ENCODE assay signal across 22 cellular contexts in genomic region chr2:190972846-190973245, GRCh38. TPM values are rescaled to one million over a fixed set of nuclear protein-coding genes. Genes with fewer than 3 reads are reported as not detected.
DNase-seq lines count a peak whose midpoint lies in the region; ATAC-seq, FAIRE-seq and TF ChIP-seq lines count a peak whose summit lies in the region.
"Had no signal": no experiment of that assay in that cellular context is flagged by ENCODE, and none has a peak within 500 bp of the region (broad histone marks: within the 10 kb centered on the region; RNA-seq: fewer than 3 reads in every experiment).

No MANE protein-coding gene starts in this region.

- H3K4me3 ChIP-seq in GM12878 (no peak overlapping the region), foreskin fibroblast (ENCODE audit: low read depth in 1 of 2, low read length in 2 of 2) (no peak overlapping the region)
- H3K4me3 ChIP-seq: MG63, PC-9 had no signal

- TF ChIP-seq POLR2A in GM12878 (IDR thresholded peaks at IDR 0.05; ENCODE audit: low read depth, low read length) = no peak

- H3K9ac ChIP-seq in GM12878 (ENCODE audit: control insufficient read depth, insufficient read depth, low read length) = no peak overlapping the region

- H3K4me1 Mint-ChIP-seq in activated T-cell treated with anti-CD3 and anti-CD28 coated beads, Interleukin-2, amount 50 U/mL, for 24 hours (ENCODE audit: low read depth) = peaks cover 52% of the 10 kb centered on the region
- peaks cover 19% of the 10 kb centered on the region for H3K4me1 Mint-ChIP-seq in activated T-cell treated with anti-CD3 and anti-CD28 coated beads, Interleukin-2, amount 50 U/mL, for 4 hours (ENCODE audit: low read depth)

- peaks cover 45 to 88% of the 10 kb centered on the region in 2 experiments for H3K36me3 ChIP-seq in GM12878 (ENCODE audit: control insufficient read depth in 2 of 2, insufficient read depth in 2 of 2, low read length in 1 of 2)

- intact Hi-C loops in GM12878 (cut with micrococcal nuclease; ENCODE audit: unreplicated experiment) = no loop called here

- peak overlapping the region; percentile 65 for H3K27ac Mint-ChIP-seq in activated T-cell treated with anti-CD3 and anti-CD28 coated beads, Interleukin-2, amount 50 U/mL, for 24 hours

- no peaks in the 10 kb centered on the region for H3K4me1 ChIP-seq in GM12878 (ENCODE audit: control insufficient read depth, insufficient read depth, low read length)

- TF ChIP-seq CTCF in GM12878 (IDR thresholded peaks at IDR 0.05 in 2 of 3, conservative IDR thresholded peaks at IDR 0.05 in 1 of 3; ENCODE audit: control insufficient read depth in 2 of 3, extremely low read depth in 1 of 3, insufficient read depth in 1 of 3, low read depth in 3 of 3, low read length in 3 of 3) (no peak), foreskin fibroblast (IDR thresholded peaks at IDR 0.05; ENCODE audit: low read depth, low read length) (no peak)

- H3K27me3 ChIP-seq in GM12878 (replicated peaks in 1 of 2; ENCODE audit: control insufficient read depth in 2 of 2, insufficient read depth in 2 of 2, low read length in 1 of 2) = no peaks in the 10 kb centered on the region
- H3K27me3 ChIP-seq: MG63 had no signal

- H3K4me3 Mint-ChIP-seq in activated T-cell treated with anti-CD3 and anti-CD28 coated beads, Interleukin-2, amount 50 U/mL, for 24 hours = no peak overlapping the region
- no peak overlapping the region for H3K4me3 Mint-ChIP-seq in activated T-cell treated with anti-CD3 and anti-CD28 coated beads, Interleukin-2, amount 50 U/mL, for 4 hours
- H3K4me3 Mint-ChIP-seq: CD4-positive, alpha-beta T cell had no signal

- CTCF ChIA-PET in GM12878 (lab: Yijun Ruan, JAX) = no interaction called here

- DNase-seq in activated T-cell treated with anti-CD3 and anti-CD28 coated beads, Interleukin-2, amount 50 U/mL, for 24 hours = no peak
- DNase-seq in activated T-cell treated with anti-CD3 and anti-CD28 coated beads, Interleukin-2, amount 50 U/mL, for 4 hours = no peak
- DNase-seq in GM12878 (ENCODE audit: low read depth, low spot score) (no peak), foreskin fibroblast (peak; percentile 45 to 51), T-helper 2 cell (no peak), T-helper 1 cell (no peak), ecto neural progenitor cell (ENCODE audit: low spot score) (no peak)
- DNase-seq: 8988T; AML-193; CD4-positive, alpha-beta T cell; DND-41; GDM1; MG63; NCI-H1092 treated with DMSO at 0.1 percent for 48 hours; NCI-H187; NCI-H446 treated with DMSO at 0.1 percent for 48 hours; NCI-H748 treated with DMSO at 0.1 percent for 48 hours; PC-9 had no signal

- WGBS in GM12878 (ENCODE audit: insufficient coverage, insufficient replicate concordance, low lambda C conversion rate, missing lambda C conversion rate) = 67% methylated on average over 3 of the region's 3 CpGs

- no peak for ATAC-seq in activated T-cell treated with anti-CD3 and anti-CD28 coated beads, Interleukin-2, amount 50 U/mL, for 4 hours
- ATAC-seq in GM12878 = no peak
- no peak for ATAC-seq in GM18907 (IDR thresholded peaks at IDR 0.05; ENCODE audit: unreplicated experiment)
- ATAC-seq: HepG2 had no signal

- peaks cover 97% of the 10 kb centered on the region for H3K36me3 Mint-ChIP-seq in activated T-cell treated with anti-CD3 and anti-CD28 coated beads, Interleukin-2, amount 50 U/mL, for 24 hours (ENCODE audit: low read depth)
- peaks cover 71% of the 10 kb centered on the region for H3K36me3 Mint-ChIP-seq in activated T-cell treated with anti-CD3 and anti-CD28 coated beads, Interleukin-2, amount 50 U/mL, for 4 hours (ENCODE audit: insufficient read depth)

- POLR2A ChIA-PET in GM12878 (lab: Charles Lee) = interaction anchor here (0.6 to 1.0 kb wide), 3 partner anchors 10 to 150 kb away, joined by 3 to 5 read pairs (median 4); no protein-coding TSS in a partner anchor

- peaks cover 13% of the 10 kb centered on the region for H4K20me1 ChIP-seq in GM12878 (ENCODE audit: control insufficient read depth, insufficient read depth)

- no peak for TF ChIP-seq RAD21 in GM12878 (IDR thresholded peaks at IDR 0.05; ENCODE audit: insufficient read depth, low read depth, low read length)

- no peak overlapping the region for H3K4me2 ChIP-seq in GM12878 (ENCODE audit: control insufficient read depth, insufficient read depth)
- H3K4me2 ChIP-seq: PC-9 had no signal

- H3K27ac ChIP-seq in GM12878 (ENCODE audit: control insufficient read depth, insufficient read depth) = no peak overlapping the region
- H3K27ac ChIP-seq: PC-9 had no signal

- no peaks in the 10 kb centered on the region for H3K9me3 ChIP-seq in GM12878 (replicated peaks; ENCODE audit: control insufficient read depth, insufficient read depth, low read length)
- H3K9me3 ChIP-seq: MG63 had no signal

- no peak overlapping the region for H2AFZ ChIP-seq in GM12878 (ENCODE audit: control insufficient read depth, low read depth, low read length)
- H2AFZ ChIP-seq: PC-9 had no signal

- SMC1A ChIA-PET in GM12878 (lab: Charles Lee; ENCODE audit: uncharacterized antibody, unreplicated experiment) = interaction anchor here (0.5 to 1.2 kb wide), 3 partner anchors 11 to 1175 kb away, joined by 3 read pairs; no protein-coding TSS in a partner anchor

- no peaks in the 10 kb centered on the region; the same call in none of the 2 replicates for H3K79me2 ChIP-seq in GM12878 (ENCODE audit: control insufficient read depth, insufficient read depth, low read length)

- no peak for TF ChIP-seq EP300 in GM12878 (IDR thresholded peaks at IDR 0.05; ENCODE audit: borderline replicate concordance in 1 of 2, control insufficient read depth in 1 of 2, low read depth in 2 of 2, low read length in 2 of 2)

- FAIRE-seq in GM12878 (lab: Jason Lieb, UNC) = no peak
- FAIRE-seq: D721Med, H1, HepG2 had no signal

- in situ Hi-C loops in GM12878 (cut with MboI) = no loop called here

- BruUV-seq in GM12878 (replicated peaks; lab: Mats Ljungman, UMichigan) = no TSS peak

- RAD21 ChIA-PET in GM12878 (lab: Charles Lee; ENCODE audit: unreplicated experiment) = interaction anchor here (2.1 kb wide), 1 partner anchor 122 kb away, joined by 6 read pairs; no protein-coding TSS in a partner anchor

- no peaks in the 10 kb centered on the region for H3K9me3 Mint-ChIP-seq in activated T-cell treated with anti-CD3 and anti-CD28 coated beads, Interleukin-2, amount 50 U/mL, for 24 hours
- H3K9me3 Mint-ChIP-seq in activated T-cell treated with anti-CD3 and anti-CD28 coated beads, Interleukin-2, amount 50 U/mL, for 4 hours = no peaks in the 10 kb centered on the region
- H3K9me3 Mint-ChIP-seq: CD4-positive, alpha-beta T cell had no signal

- H3K27me3 Mint-ChIP-seq in activated T-cell treated with anti-CD3 and anti-CD28 coated beads, Interleukin-2, amount 50 U/mL, for 24 hours = no peaks in the 10 kb centered on the region
- H3K27me3 Mint-ChIP-seq in activated T-cell treated with anti-CD3 and anti-CD28 coated beads, Interleukin-2, amount 50 U/mL, for 4 hours (ENCODE audit: low read depth) = no peaks in the 10 kb centered on the region
- H3K27me3 Mint-ChIP-seq: CD4-positive, alpha-beta T cell had no signal

TF ChIP-seq in GM12878, 131 proteins besides CTCF, POLR2A, EP300 and RAD21:
- no peak for TF ChIP-seq E2F4 (IDR thresholded peaks at IDR 0.05; ENCODE audit: low read depth, low read length)
- peak; percentile 41; the same call in 1 of the 2 replicates for TF ChIP-seq POLR2AphosphoS5 (IDR thresholded peaks at IDR 0.05; ENCODE audit: low read length)

RNA-seq across cellular contexts. Expression of gene STAT1, which starts 41.1 kb away (rescaled TPM):
- total RNA-seq in activated T-cell treated with anti-CD3 and anti-CD28 coated beads, Interleukin-2, amount 50 U/mL, for 4 hours = 100 to 1,000 TPM; 222 to 278 (median 268) TPM
- 234 and 236 TPM in 2 replicates for total RNA-seq in GM12878 (2013; cell fraction: nucleolus; rRNA removed)
- total RNA-seq in GM12878 (2014; rRNA removed) (266 and 304 TPM in 2 replicates), GM12878 (2014; rRNA removed; fragmentation: Illumina TruSeq; extraction: Trizol) (249 and 277 TPM in 2 replicates), GM12878 (2021) (309 and 336 TPM in 2 replicates)
- 185 TPM for polyA plus RNA-seq in GM12878 (2011; ENCODE audit: low read depth)
- polyA plus RNA-seq in GM12878 (2011; rRNA removed) (398 and 422 TPM in 2 replicates), GM12878 (2014; fragmentation: Illumina TruSeq; extraction: Trizol) (337 and 410 TPM in 2 replicates), GM12878 (2014; fragmentation: Nextera tagmentation; extraction: Ambion mirVana) (100 to 1,000 TPM in 1 of 2 experiments, 10 to 100 TPM in 1; 81.8 to 102 TPM), GM12878 (2014; rRNA removed) (243 and 305 TPM in 2 replicates), GM12878 (2016; fragmentation: Nextera tagmentation; extraction: Ambion mirVana) (100 to 1,000 TPM; 318 to 326 TPM)
- 272 and 306 TPM in 2 replicates for polyA plus RNA-seq in GM12878 (2011; cell fraction: cytosol; rRNA removed)
- 395 and 414 TPM in 2 replicates for polyA plus RNA-seq in GM12878 (2011; cell fraction: nucleus; rRNA removed)
- polyA plus RNA-seq in GM12878 (2012) = 237 and 268 TPM in 2 replicates
- 452 and 493 TPM in 2 replicates for polyA minus RNA-seq in GM12878 (2011; rRNA and poly(A)+ RNA removed)
- 179 and 200 TPM in 2 replicates for polyA minus RNA-seq in GM12878 (2011; cell fraction: cytosol; rRNA and poly(A)+ RNA removed)
- 391 and 520 TPM in 2 replicates for polyA minus RNA-seq in GM12878 (2011; cell fraction: nucleus; rRNA and poly(A)+ RNA removed)

Comparison
In these comparisons a context has a peak if more than half of its experiments do, and no peak if none do; other contexts are left out.
1. DNase-seq: peak in foreskin fibroblast (2 of 2); none in activated T-cell treated with anti-CD3 and anti-CD28 coated beads, Interleukin-2, amount 50 U/mL, for 24 hours (single experiment), activated T-cell treated with anti-CD3 and anti-CD28 coated beads, Interleukin-2, amount 50 U/mL, for 4 hours (single experiment), GM12878 (single experiment), T-helper 2 cell (0 of 5), T-helper 1 cell (0 of 5) and ecto neural progenitor cell (single experiment).